In genomic region chr18:39969813-39970494, GRCh38 we compare ENCODE assay signal across 18 cellular contexts.
A peak's percentile ranks its signal among the peaks of the same experiment; 100 is the strongest.
DNase-seq lines count a peak whose midpoint lies in the region; ATAC-seq lines count a peak whose summit lies in the region.
"Had no signal": no experiment of that assay in that cellular context is flagged by ENCODE, and none has a peak within 500 bp of the region (broad histone marks: within the 10 kb centered on the region; RNA-seq: fewer than 3 reads in every experiment).

No MANE protein-coding gene starts in this region.

- H3K4me3 Mint-ChIP-seq in activated T-cell treated with anti-CD3 and anti-CD28 coated beads, Interleukin-2, amount 50 U/mL, for 72 hours, result no peak overlapping the region
- H3K4me3 Mint-ChIP-seq: CD8-positive, alpha-beta T cell had no signal

- H3K36me3 Mint-ChIP-seq in activated T-cell treated with anti-CD3 and anti-CD28 coated beads, Interleukin-2, amount 50 U/mL, for 72 hours (ENCODE audit: insufficient read depth in 2 of 2), result no peaks in the 10 kb centered on the region
- H3K36me3 Mint-ChIP-seq: CD8-positive, alpha-beta T cell had no signal

- no peak for ATAC-seq in HG03469 (IDR thresholded peaks at IDR 0.05; ENCODE audit: unreplicated experiment)
- no peak for ATAC-seq in activated T-cell treated with anti-CD3 and anti-CD28 coated beads, Interleukin-2, amount 50 U/mL, for 72 hours (replicated peaks in 1 of 2)
- ATAC-seq: CD8-positive, alpha-beta T cell; Right ventricle myocardium inferior had no signal

- H3K27me3 Mint-ChIP-seq in activated T-cell treated with anti-CD3 and anti-CD28 coated beads, Interleukin-2, amount 50 U/mL, for 72 hours (ENCODE audit: low read depth), result no peaks in the 10 kb centered on the region

- no peak overlapping the region for H3K27ac Mint-ChIP-seq in activated T-cell treated with anti-CD3 and anti-CD28 coated beads, Interleukin-2, amount 50 U/mL, for 72 hours
- H3K27ac Mint-ChIP-seq: CD8-positive, alpha-beta T cell had no signal

- H3K9me3 Mint-ChIP-seq in activated T-cell treated with anti-CD3 and anti-CD28 coated beads, Interleukin-2, amount 50 U/mL, for 72 hours, result peaks cover 5 to 6% of the 10 kb centered on the region in 2 donors
- H3K9me3 Mint-ChIP-seq: CD8-positive, alpha-beta T cell had no signal

- H3K27ac ChIP-seq in epithelial cell of prostate, result peak overlapping the region; percentile 8
- H3K27ac ChIP-seq: SK-N-MC had no signal

- no peaks in the 10 kb centered on the region for H3K4me1 Mint-ChIP-seq in activated T-cell treated with anti-CD3 and anti-CD28 coated beads, Interleukin-2, amount 50 U/mL, for 72 hours (ENCODE audit: low read depth)

- DNase-seq in HCEC 1CT, result peak; percentile 19
- DNase-seq in SW480 (ENCODE audit: low spot score), result peak; percentile 51
- DNase-seq in epithelial cell of prostate (ENCODE audit: low read depth, low spot score), result no peak
- peak; percentile 91 for DNase-seq in pulmonary artery endothelial cell (ENCODE audit: low read depth, low spot score)
- DNase-seq in GM19238 (ENCODE audit: insufficient read length, low spot score), result no peak
- no peak for DNase-seq in middle frontal gyrus (ENCODE audit: extremely low spot score, low spot score)
- DNase-seq in activated T-cell treated with anti-CD3 and anti-CD28 coated beads, Interleukin-2, amount 50 U/mL, for 72 hours, result no peak
- DNase-seq: CD8-positive, alpha-beta T cell; KBM-7; MG63; NCI-H1092 treated with DMSO at 0.1 percent for 48 hours; NCI-H1694 treated with DMSO at 0.1 percent for 48 hours; NCI-H2171 treated with DMSO at 0.1 percent for 48 hours; NCI-H510A; NCI-H82 had no signal

Comparison
In these comparisons a context has a peak if more than half of its experiments do, and no peak if none do; other contexts are left out.
1. DNase-seq: peak in HCEC 1CT (single experiment), SW480 (single experiment) and pulmonary artery endothelial cell (single experiment); none in epithelial cell of prostate (single experiment), GM19238 (single experiment), middle frontal gyrus (single experiment) and activated T-cell treated with anti-CD3 and anti-CD28 coated beads, Interleukin-2, amount 50 U/mL, for 72 hours (0 of 2).